Comparison of ENCODE assay signal across 12 cellular contexts in the genomic region with DNA sequence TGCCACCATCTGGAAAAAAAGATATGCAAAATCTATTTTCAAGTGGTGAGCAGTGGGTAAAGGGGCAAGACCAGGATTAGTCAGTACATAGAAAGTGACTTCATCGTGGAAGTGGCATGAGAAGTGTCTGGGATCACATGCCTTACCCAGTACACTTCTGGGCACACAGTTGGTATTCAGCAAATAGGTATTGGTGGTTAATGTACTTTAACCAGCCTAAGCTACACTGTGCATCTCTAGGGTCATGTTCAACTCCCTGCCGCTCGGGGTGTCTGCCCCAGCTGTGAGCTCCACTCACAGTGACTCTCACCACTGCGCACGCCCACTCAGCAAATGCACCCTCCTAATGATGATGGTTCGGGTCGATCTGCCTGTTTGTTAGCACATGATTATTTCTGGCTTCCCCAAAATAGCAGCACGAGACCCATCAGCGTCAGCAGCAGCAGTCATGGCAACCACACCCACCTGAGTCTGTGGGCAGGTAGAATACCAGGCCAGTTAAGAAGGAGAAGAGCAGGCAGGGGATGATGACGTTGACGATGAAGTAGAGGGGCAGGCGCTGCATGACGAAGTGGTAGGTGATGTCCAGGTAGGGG. TPM values are rescaled to one million over a fixed set of nuclear protein-coding genes. Genes with fewer than 3 reads are reported as not detected.
A peak's percentile ranks its signal among the peaks of the same experiment; 100 is the strongest.
DNase-seq lines count a peak whose midpoint lies in the region; ATAC-seq and TF ChIP-seq lines count a peak whose summit lies in the region.
"Had no signal": no experiment of that assay in that cellular context is flagged by ENCODE, and none has a peak within 500 bp of the region (broad histone marks: within the 10 kb centered on the region; RNA-seq: fewer than 3 reads in every experiment).

No MANE protein-coding gene starts in this region.

- peaks cover 42% of the 10 kb centered on the region for H3K4me1 Mint-ChIP-seq in activated T-cell treated with anti-CD3 and anti-CD28 coated beads, Interleukin-2, amount 50 U/mL, for 4 hours (ENCODE audit: low read depth)
- peaks cover 50% of the 10 kb centered on the region for H3K4me1 Mint-ChIP-seq in stimulated activated memory B cell treated with anti-CD40 and anti-IgM and Interleukin-4, amounts not matched to agents 10 μg/mL and 1 μg/mL and 100 μg/mL, for 72 hours

- no peaks in the 10 kb centered on the region for H3K36me3 Mint-ChIP-seq in activated T-cell treated with anti-CD3 and anti-CD28 coated beads, Interleukin-2, amount 50 U/mL, for 4 hours (ENCODE audit: insufficient read depth)
- H3K36me3 Mint-ChIP-seq in stimulated activated memory B cell treated with anti-CD40 and anti-IgM and Interleukin-4, amounts not matched to agents 10 μg/mL and 1 μg/mL and 100 μg/mL, for 72 hours = no peaks in the 10 kb centered on the region

- WGBS in esophagus squamous epithelium, 2 donors = 82 to 85% methylated on average over 1 to 13 of the region's 13 CpGs

- peak overlapping the region; percentile 37 for H3K4me3 Mint-ChIP-seq in activated T-cell treated with anti-CD3 and anti-CD28 coated beads, Interleukin-2, amount 50 U/mL, for 4 hours
- peak overlapping the region; percentile 61 for H3K4me3 Mint-ChIP-seq in stimulated activated memory B cell treated with anti-CD40 and anti-IgM and Interleukin-4, amounts not matched to agents 10 μg/mL and 1 μg/mL and 100 μg/mL, for 72 hours

- H3K9me3 Mint-ChIP-seq in activated T-cell treated with anti-CD3 and anti-CD28 coated beads, Interleukin-2, amount 50 U/mL, for 4 hours = no peaks in the 10 kb centered on the region
- no peaks in the 10 kb centered on the region for H3K9me3 Mint-ChIP-seq in stimulated activated memory B cell treated with anti-CD40 and anti-IgM and Interleukin-4, amounts not matched to agents 10 μg/mL and 1 μg/mL and 100 μg/mL, for 72 hours

- peak overlapping the region; percentile 80 for H3K27ac Mint-ChIP-seq in stimulated activated memory B cell treated with anti-CD40 and anti-IgM and Interleukin-4, amounts not matched to agents 10 μg/mL and 1 μg/mL and 100 μg/mL, for 72 hours

- no peak for TF ChIP-seq POLR2A in esophagus squamous epithelium (IDR thresholded peaks at IDR 0.05)

- H3K4me3 ChIP-seq in BE2C (ENCODE audit: low read depth, low read length) (no peak overlapping the region), esophagus squamous epithelium (no peak overlapping the region)
- H3K4me3 ChIP-seq: cardiac muscle cell, SK-N-MC, testis had no signal

- no peaks in the 10 kb centered on the region for H3K4me1 ChIP-seq in BE2C
- H3K4me1 ChIP-seq in esophagus squamous epithelium = no peaks in the 10 kb centered on the region
- H3K4me1 ChIP-seq: testis had no signal

- no peaks in the 10 kb centered on the region for H3K9me3 ChIP-seq in BE2C
- no peaks in the 10 kb centered on the region for H3K9me3 ChIP-seq in esophagus squamous epithelium
- H3K9me3 ChIP-seq: testis had no signal

- DNase-seq in left ventricle myocardium superior = no peak
- no peak for DNase-seq in Right ventricle myocardium inferior (ENCODE audit: missing footprints)
- DNase-seq in activated T-cell treated with anti-CD3 and anti-CD28 coated beads, Interleukin-2, amount 50 U/mL, for 4 hours = peak; percentile 33
- DNase-seq in BE2C = no peak
- DNase-seq in esophagus squamous epithelium (lab: John Stamatoyannopoulos, UW) = no peak
- DNase-seq in EL = no peak
- DNase-seq: testis had no signal

- TF ChIP-seq CTCF in BE2C (IDR thresholded peaks at IDR 0.05; ENCODE audit: low read depth, low read length) = no peak
- no peak for TF ChIP-seq CTCF in esophagus squamous epithelium (IDR thresholded peaks at IDR 0.05)

- H3K27me3 Mint-ChIP-seq in activated T-cell treated with anti-CD3 and anti-CD28 coated beads, Interleukin-2, amount 50 U/mL, for 4 hours (ENCODE audit: low read depth) = no peaks in the 10 kb centered on the region
- H3K27me3 Mint-ChIP-seq in stimulated activated memory B cell treated with anti-CD40 and anti-IgM and Interleukin-4, amounts not matched to agents 10 μg/mL and 1 μg/mL and 100 μg/mL, for 72 hours = no peaks in the 10 kb centered on the region

- H3K27ac ChIP-seq in esophagus squamous epithelium = no peak overlapping the region
- H3K27ac ChIP-seq: cardiac muscle cell, SK-N-MC, testis had no signal

- H3K36me3 ChIP-seq in BE2C = no peaks in the 10 kb centered on the region
- H3K36me3 ChIP-seq in esophagus squamous epithelium = no peaks in the 10 kb centered on the region
- H3K36me3 ChIP-seq: cardiac muscle cell had no signal

- H3K27me3 ChIP-seq in BE2C (no peaks in the 10 kb centered on the region), esophagus squamous epithelium (peaks cover 0 to 6% (median 0%) of the 10 kb centered on the region in 4 donors)
- H3K27me3 ChIP-seq: cardiac muscle cell, testis had no signal

- ATAC-seq in left ventricle myocardium superior (peak; percentile 73), Right ventricle myocardium inferior (no peak), HG03196 (IDR thresholded peaks at IDR 0.05; ENCODE audit: unreplicated experiment) (peak; percentile 28)
- ATAC-seq in activated T-cell treated with anti-CD3 and anti-CD28 coated beads, Interleukin-2, amount 50 U/mL, for 4 hours = peak; percentile 41 to 55
- peak; percentile 70 for ATAC-seq in stimulated activated memory B cell treated with anti-CD40 and anti-IgM and Interleukin-4, amounts not matched to agents 10 μg/mL and 1 μg/mL and 100 μg/mL, for 72 hours
- ATAC-seq: sciatic nerve had no signal

- intact Hi-C loops in left ventricle myocardium superior (cut with micrococcal nuclease) = no loop called here
- intact Hi-C loops in Right ventricle myocardium inferior (cut with DNase I) = no loop called here
- intact Hi-C loops in esophagus squamous epithelium (cut with DNase I) = no loop called here

RNA-seq across cellular contexts. Expression of gene CHRNA1, which starts 11.1 kb away (rescaled TPM):
- total RNA-seq in left ventricle myocardium superior (not detected), Right ventricle myocardium inferior (0.19 TPM), esophagus squamous epithelium (not detected)
- not detected for total RNA-seq in activated T-cell treated with anti-CD3 and anti-CD28 coated beads, Interleukin-2, amount 50 U/mL, for 4 hours
- not detected for polyA plus RNA-seq in BE2C (2012; ENCODE audit: insufficient read depth, insufficient read length, low read depth)
- polyA plus RNA-seq: cardiac muscle cell had no signal
